In genomic region chr6:24513602-24514001, GRCh38 we compare ENCODE assay signal across 1 cellular context.
TF ChIP-seq lines count a peak whose summit lies in the region.

No MANE protein-coding gene starts in this region.

TF ChIP-seq in SK-N-SH treated with all-trans-retinoic acid at 6 μM for 48 hours, 23 proteins besides CTCF, POLR2A, EP300 and RAD21 (continued from another document):
- TF ChIP-seq, protein P1, sequence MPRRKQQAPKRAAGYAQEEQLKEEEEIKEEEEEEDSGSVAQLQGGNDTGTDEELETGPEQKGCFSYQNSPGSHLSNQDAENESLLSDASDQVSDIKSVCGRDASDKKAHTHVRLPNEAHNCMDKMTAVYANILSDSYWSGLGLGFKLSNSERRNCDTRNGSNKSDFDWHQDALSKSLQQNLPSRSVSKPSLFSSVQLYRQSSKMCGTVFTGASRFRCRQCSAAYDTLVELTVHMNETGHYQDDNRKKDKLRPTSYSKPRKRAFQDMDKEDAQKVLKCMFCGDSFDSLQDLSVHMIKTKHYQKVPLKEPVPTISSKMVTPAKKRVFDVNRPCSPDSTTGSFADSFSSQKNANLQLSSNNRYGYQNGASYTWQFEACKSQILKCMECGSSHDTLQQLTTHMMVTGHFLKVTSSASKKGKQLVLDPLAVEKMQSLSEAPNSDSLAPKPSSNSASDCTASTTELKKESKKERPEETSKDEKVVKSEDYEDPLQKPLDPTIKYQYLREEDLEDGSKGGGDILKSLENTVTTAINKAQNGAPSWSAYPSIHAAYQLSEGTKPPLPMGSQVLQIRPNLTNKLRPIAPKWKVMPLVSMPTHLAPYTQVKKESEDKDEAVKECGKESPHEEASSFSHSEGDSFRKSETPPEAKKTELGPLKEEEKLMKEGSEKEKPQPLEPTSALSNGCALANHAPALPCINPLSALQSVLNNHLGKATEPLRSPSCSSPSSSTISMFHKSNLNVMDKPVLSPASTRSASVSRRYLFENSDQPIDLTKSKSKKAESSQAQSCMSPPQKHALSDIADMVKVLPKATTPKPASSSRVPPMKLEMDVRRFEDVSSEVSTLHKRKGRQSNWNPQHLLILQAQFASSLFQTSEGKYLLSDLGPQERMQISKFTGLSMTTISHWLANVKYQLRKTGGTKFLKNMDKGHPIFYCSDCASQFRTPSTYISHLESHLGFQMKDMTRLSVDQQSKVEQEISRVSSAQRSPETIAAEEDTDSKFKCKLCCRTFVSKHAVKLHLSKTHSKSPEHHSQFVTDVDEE (CRISPR knock-in tag; IDR thresholded peaks at IDR 0.05): no peak
- TF ChIP-seq ARNTL (CRISPR knock-in tag; IDR thresholded peaks at IDR 0.05; ENCODE audit: borderline replicate concordance, low read depth): no peak
